ENCODE assay signal across 1 cellular context in genomic region chr4:188434686-188435085, GRCh38.
TF ChIP-seq lines count a peak whose summit lies in the region.

No MANE protein-coding gene starts in this region.

TF ChIP-seq in H1, 55 proteins besides CTCF, POLR2A, EP300 and RAD21:
- TF ChIP-seq TBP (IDR thresholded peaks at IDR 0.05; ENCODE audit: low read depth, low read length) (no peak), NRF1 (IDR thresholded peaks at IDR 0.05; ENCODE audit: low read depth, low read length) (no peak), SP2 (IDR thresholded peaks at IDR 0.05; ENCODE audit: low read length) (no peak), SIN3A (conservative IDR thresholded peaks at IDR 0.05 in 1 of 2, IDR thresholded peaks at IDR 0.05 in 1 of 2; ENCODE audit: low read depth in 1 of 2, low read length in 2 of 2) (no peak), CBX5 (IDR thresholded peaks at IDR 0.05; ENCODE audit: low read depth, low read length) (no peak), CEBPB (IDR thresholded peaks at IDR 0.05; ENCODE audit: low read depth, low read length) (no peak), EGR1 (IDR thresholded peaks at IDR 0.05; ENCODE audit: borderline replicate concordance, low read depth, low read length) (no peak), BACH1 (IDR thresholded peaks at IDR 0.05; ENCODE audit: low read length) (no peak), RNF2 (IDR thresholded peaks at IDR 0.05; ENCODE audit: borderline replicate concordance, low read depth, low read length, missing control alignments, poor library complexity, severe bottlenecking) (no peak), TEAD4 (IDR thresholded peaks at IDR 0.05; ENCODE audit: low read depth, low read length) (no peak), KDM5A (IDR thresholded peaks at IDR 0.05; ENCODE audit: low read length) (no peak), KDM1A (IDR thresholded peaks at IDR 0.05; ENCODE audit: borderline replicate concordance, low read length) (no peak), CHD2 (IDR thresholded peaks at IDR 0.05; ENCODE audit: low read length) (no peak), GTF2F1 (IDR thresholded peaks at IDR 0.05; ENCODE audit: borderline replicate concordance, low read depth, low read length) (no peak), EZH2 (IDR thresholded peaks at IDR 0.05; ENCODE audit: low read depth, low read length, severe bottlenecking) (no peak), MAX (IDR thresholded peaks at IDR 0.05) (no peak), YY1 (IDR thresholded peaks at IDR 0.05; ENCODE audit: low read depth, low read length) (no peak), HDAC2 (IDR thresholded peaks at IDR 0.05; ENCODE audit: borderline replicate concordance in 1 of 2, low read depth in 2 of 2, low read length in 2 of 2) (no peak), SP1 (IDR thresholded peaks at IDR 0.05; ENCODE audit: low read depth, low read length) (no peak), RXRA (IDR thresholded peaks at IDR 0.05; ENCODE audit: insufficient read depth, low read depth, low read length) (no peak)
